2 cellular contexts compared by ENCODE assay signal in genomic region chr22:31138126-31138525, GRCh38.
TF ChIP-seq lines count a peak whose summit lies in the region.

No MANE protein-coding gene starts in this region.

TF ChIP-seq in GM23338, 12 proteins besides CTCF, POLR2A, EP300 and RAD21:
- TF ChIP-seq EZH2 (IDR thresholded peaks at IDR 0.05; ENCODE audit: low read depth, unreplicated experiment) (no peak), NANOG (IDR thresholded peaks at IDR 0.05; ENCODE audit: borderline replicate concordance) (no peak), EZH2phosphoT487 (IDR thresholded peaks at IDR 0.05; ENCODE audit: unreplicated experiment) (no peak), CREB1 (CRISPR knock-in tag; IDR thresholded peaks at IDR 0.05; ENCODE audit: low read depth) (no peak), JUNB (IDR thresholded peaks at IDR 0.05; ENCODE audit: unreplicated experiment) (no peak), ZNF114 (CRISPR knock-in tag; IDR thresholded peaks at IDR 0.05) (no peak), ZNF462 (CRISPR knock-in tag; IDR thresholded peaks at IDR 0.05) (no peak), STAT1 (IDR thresholded peaks at IDR 0.05; ENCODE audit: unreplicated experiment) (no peak), ZNF331 (CRISPR knock-in tag; IDR thresholded peaks at IDR 0.05; ENCODE audit: low read depth) (no peak), POLR2AphosphoS5 (IDR thresholded peaks at IDR 0.05; ENCODE audit: low read depth) (no peak), REST (IDR thresholded peaks at IDR 0.05; ENCODE audit: unreplicated experiment) (no peak), ETS1 (IDR thresholded peaks at IDR 0.05) (no peak)

TF ChIP-seq in H1, 55 proteins besides CTCF, POLR2A, EP300 and RAD21:
- TF ChIP-seq BRCA1 (IDR thresholded peaks at IDR 0.05; ENCODE audit: low read depth, low read length) (no peak), SP1 (IDR thresholded peaks at IDR 0.05; ENCODE audit: low read depth, low read length) (no peak), TBP (IDR thresholded peaks at IDR 0.05; ENCODE audit: low read depth, low read length) (no peak), BACH1 (IDR thresholded peaks at IDR 0.05; ENCODE audit: low read length) (no peak), ATF2 (IDR thresholded peaks at IDR 0.05; ENCODE audit: low read length) (no peak), HDAC6 (IDR thresholded peaks at IDR 0.05; ENCODE audit: low read depth, low read length) (no peak), SUZ12 (IDR thresholded peaks at IDR 0.05; ENCODE audit: low read length) (no peak), ATF3 (IDR thresholded peaks at IDR 0.05; ENCODE audit: insufficient read depth, low read depth, low read length) (no peak), GABPA (IDR thresholded peaks at IDR 0.05; ENCODE audit: borderline replicate concordance, insufficient read depth, low read length) (no peak), SIRT6 (IDR thresholded peaks at IDR 0.05; ENCODE audit: low read length) (no peak), CEBPB (IDR thresholded peaks at IDR 0.05; ENCODE audit: low read depth, low read length) (no peak), GTF2F1 (IDR thresholded peaks at IDR 0.05; ENCODE audit: borderline replicate concordance, low read depth, low read length) (no peak), CTBP2 (IDR thresholded peaks at IDR 0.05; ENCODE audit: borderline replicate concordance, insufficient read depth, insufficient read length, low read length) (no peak), SAP30 (IDR thresholded peaks at IDR 0.05; ENCODE audit: insufficient read depth, insufficient replicate concordance, low read length) (no peak)
